In the genomic region with DNA sequence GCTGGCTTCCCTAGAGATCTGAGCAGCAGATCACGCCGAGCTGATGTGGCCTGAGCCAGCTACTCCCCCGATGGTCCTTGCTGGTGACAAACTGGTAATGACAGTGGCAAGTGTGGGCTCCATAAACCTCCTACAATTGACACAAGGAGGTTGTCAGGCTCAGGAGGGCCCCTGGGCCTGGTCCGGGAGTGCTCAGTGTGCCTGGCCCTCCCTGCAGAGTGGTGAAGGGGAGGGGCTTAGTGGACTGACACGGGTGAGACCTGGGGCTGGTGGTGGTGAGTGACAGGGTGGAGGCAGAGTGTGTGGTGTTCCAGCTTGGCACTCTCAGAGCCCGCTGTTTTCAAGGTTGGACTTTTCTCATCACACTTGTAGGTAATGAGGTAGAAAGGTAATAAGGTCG, we compare ENCODE assay signal across 26 cellular contexts.
"Had no signal": no experiment of that assay in that cellular context is flagged by ENCODE, and none has a peak within 500 bp of the region (broad histone marks: within the 10 kb centered on the region; RNA-seq: fewer than 3 reads in every experiment).

No MANE protein-coding gene starts in this region.

- ATAC-seq: effector memory CD8-positive, alpha-beta T cell; left colon; mucosa of descending colon; sciatic nerve had no signal

- H3K4me3 ChIP-seq: lung, mucosa of descending colon, pancreas, smooth muscle cell, stomach, thyroid gland had no signal

- H3K36me3 Mint-ChIP-seq: mesothelial cell of epicardium, naive B cell had no signal

- H3K9me3 ChIP-seq: mucosa of descending colon, neutrophil, pancreas, stomach, thyroid gland had no signal

- H3K4me3 Mint-ChIP-seq: effector memory CD8-positive, alpha-beta T cell; immature natural killer cell; mesothelial cell of epicardium; naive B cell had no signal

- H3K27me3 ChIP-seq: neutrophil, pancreas, stomach, thyroid gland had no signal

- H3K27ac ChIP-seq: neutrophil, pancreas, stomach, thyroid gland had no signal

- H3K4me2 ChIP-seq: smooth muscle cell had no signal

- H3K4me1 Mint-ChIP-seq: mesothelial cell of epicardium had no signal

- H3K36me3 ChIP-seq: pancreas, thyroid gland had no signal

- H3K27me3 Mint-ChIP-seq: effector memory CD8-positive, alpha-beta T cell; progenitor cell of endocrine pancreas had no signal

- DNase-seq: cerebellar nuclear complex; cortex of kidney; effector memory CD8-positive, alpha-beta T cell; hypothalamus; immature natural killer cell; islet precursor cell; kidney glomerular epithelial cell; left colon; mesenchymal stem cell; mucosa of descending colon; naive B cell; pancreas; stimulated activated CD4-positive, alpha-beta T cell treated with anti-CD3 and anti-CD28 coated beads, Interleukin-12 subunit alpha, Interleukin-12 subunit beta, amount 100 ng/mL, for 4 hours; stimulated activated CD4-positive, alpha-beta T cell treated with anti-CD3 and anti-CD28 coated beads, Interleukin-1b, Interleukin-23, amount 100 ng/mL, for 48 hours; stimulated activated CD4-positive, alpha-beta T cell treated with anti-CD3 and anti-CD28 coated beads, Interleukin-4, amount 100 ng/mL, for 1 hour; stimulated activated CD8-positive, alpha-beta memory T cell treated with anti-CD3 and anti-CD28 coated beads, Interleukin-4, amount 100 ng/mL, for 48 hours; stimulated activated naive CD4-positive, alpha-beta T cell treated with Interleukin-2 at 50 U/mL for 16 hours; stomach; thyroid gland; trophoblast cell had no signal

- H3K27ac Mint-ChIP-seq: effector memory CD8-positive, alpha-beta T cell; immature natural killer cell; mesothelial cell of epicardium; progenitor cell of endocrine pancreas had no signal

- H3K9me3 Mint-ChIP-seq: effector memory CD8-positive, alpha-beta T cell; immature natural killer cell; mesothelial cell of epicardium; naive B cell had no signal

- H3K4me1 ChIP-seq: pancreas, thyroid gland had no signal
